Comparison of ENCODE assay signal across 2 cellular contexts in genomic region chr5:32581010-32581785, GRCh38.
TF ChIP-seq lines count a peak whose summit lies in the region.

No MANE protein-coding gene starts in this region.

TF ChIP-seq in IMR-90, 13 proteins besides CTCF, POLR2A, EP300 and RAD21:
- no peak for TF ChIP-seq CEBPB (IDR thresholded peaks at IDR 0.05; ENCODE audit: low read depth, low read length)
- no peak for TF ChIP-seq MAFK (IDR thresholded peaks at IDR 0.05; ENCODE audit: low read depth, low read length)
- TF ChIP-seq, protein P1, sequence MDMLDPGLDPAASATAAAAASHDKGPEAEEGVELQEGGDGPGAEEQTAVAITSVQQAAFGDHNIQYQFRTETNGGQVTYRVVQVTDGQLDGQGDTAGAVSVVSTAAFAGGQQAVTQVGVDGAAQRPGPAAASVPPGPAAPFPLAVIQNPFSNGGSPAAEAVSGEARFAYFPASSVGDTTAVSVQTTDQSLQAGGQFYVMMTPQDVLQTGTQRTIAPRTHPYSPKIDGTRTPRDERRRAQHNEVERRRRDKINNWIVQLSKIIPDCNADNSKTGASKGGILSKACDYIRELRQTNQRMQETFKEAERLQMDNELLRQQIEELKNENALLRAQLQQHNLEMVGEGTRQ (IDR thresholded peaks at IDR 0.05; ENCODE audit: low read depth, low read length): no peak
- no peak for TF ChIP-seq RFX5 (IDR thresholded peaks at IDR 0.05; ENCODE audit: low read depth, low read length)
- no peak for TF ChIP-seq FOS (IDR thresholded peaks at IDR 0.05; ENCODE audit: low read depth, low read length)
TF ChIP-seq in IMR-90: peak in this region for 0.

TF ChIP-seq in GM12878, 131 proteins besides CTCF, POLR2A, EP300 and RAD21:
- TF ChIP-seq RBBP5 (conservative IDR thresholded peaks at IDR 0.05) (no peak), CHD2 (IDR thresholded peaks at IDR 0.05; ENCODE audit: borderline replicate concordance, low read depth, low read length) (no peak), TBL1XR1 (IDR thresholded peaks at IDR 0.05; ENCODE audit: low read depth, low read length) (no peak), RUNX3 (IDR thresholded peaks at IDR 0.05; ENCODE audit: low read length) (0 out of 2 replicates have a peak, but pooled peaks have one; percentile 9)
